Comparison of ENCODE assay signal across 15 cellular contexts in the genomic region with DNA sequence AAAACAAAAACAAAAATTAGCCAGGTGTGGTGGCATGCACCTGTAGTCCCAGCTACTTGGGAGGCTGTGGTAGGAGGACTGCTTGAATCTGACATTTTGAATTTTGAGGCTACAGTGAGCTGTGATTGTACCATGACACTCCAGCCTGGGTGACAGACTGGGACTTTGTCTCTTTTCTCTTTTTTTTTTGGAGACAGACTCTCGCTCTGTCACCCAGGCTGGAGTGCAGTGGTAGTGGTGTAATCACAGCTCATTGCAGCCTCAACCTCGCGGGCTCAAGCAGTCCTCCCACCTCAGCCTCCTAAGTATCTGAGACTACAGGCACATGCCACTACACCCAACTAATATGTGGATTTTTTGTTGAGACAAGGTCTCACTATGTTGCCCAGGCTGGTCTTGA. TPM values are rescaled to one million over a fixed set of nuclear protein-coding genes. Genes with fewer than 3 reads are reported as not detected.
DNase-seq lines count a peak whose midpoint lies in the region; ATAC-seq lines count a peak whose summit lies in the region.
"Had no signal": no experiment of that assay in that cellular context is flagged by ENCODE, and none has a peak within 500 bp of the region (broad histone marks: within the 10 kb centered on the region; RNA-seq: fewer than 3 reads in every experiment).

No MANE protein-coding gene starts in this region.

- H3K36me3 ChIP-seq in CD4-positive, alpha-beta memory T cell (ENCODE audit: insufficient read depth, low read length), result no peaks in the 10 kb centered on the region

- ATAC-seq in activated naive CD8-positive, alpha-beta T cell treated with anti-CD3 and anti-CD28 coated beads, Interleukin-2, amount 50 U/mL, for 24 hours, result no peak
- ATAC-seq in natural killer cell treated with Interleukin-12 subunit alpha and Interleukin-12 subunit beta and Interleukin-15 and Interleukin-18, amount 100 ng/mL, for 72 hours, result peak; percentile 52 to 71
- no peak for ATAC-seq in GM19023 (IDR thresholded peaks at IDR 0.05; ENCODE audit: unreplicated experiment)
- ATAC-seq: GM23338 had no signal

- peak overlapping the region; percentile 4 for H3K27ac ChIP-seq in CD4-positive, alpha-beta memory T cell (ENCODE audit: low read depth, low read length)
- H3K27ac ChIP-seq: HL-60 had no signal

- no peaks in the 10 kb centered on the region for H3K27me3 ChIP-seq in CD4-positive, alpha-beta memory T cell (ENCODE audit: insufficient read depth, low read length)

- H3K27ac Mint-ChIP-seq in activated CD4-positive, alpha-beta memory T cell treated with anti-CD3 and anti-CD28 coated beads for 36 hours, result peak overlapping the region; percentile 52
- H3K27ac Mint-ChIP-seq in activated CD4-positive, alpha-beta memory T cell treated with anti-CD3 and anti-CD28 coated beads, Interleukin-2, amount 10 ng/mL, durations not matched to agents 7 days and 5 days, result no peak overlapping the region
- H3K27ac Mint-ChIP-seq in CD4-positive, alpha-beta memory T cell, result peak overlapping the region; percentile 22 to 91 (median 81)
- peak overlapping the region; percentile 66 for H3K27ac Mint-ChIP-seq in activated naive CD8-positive, alpha-beta T cell treated with anti-CD3 and anti-CD28 coated beads, Interleukin-2, amount 50 U/mL, for 24 hours
- peak overlapping the region; percentile 76 for H3K27ac Mint-ChIP-seq in natural killer cell treated with Interleukin-12 subunit alpha and Interleukin-12 subunit beta and Interleukin-15 and Interleukin-18, amount 100 ng/mL, for 72 hours
- H3K27ac Mint-ChIP-seq: GM23338, HFFc6 had no signal

- H3K36me3 Mint-ChIP-seq in activated CD4-positive, alpha-beta memory T cell treated with anti-CD3 and anti-CD28 coated beads for 36 hours, result peaks cover 10% of the 10 kb centered on the region
- H3K36me3 Mint-ChIP-seq in activated CD4-positive, alpha-beta memory T cell treated with anti-CD3 and anti-CD28 coated beads, Interleukin-2, amount 10 ng/mL, durations not matched to agents 7 days and 5 days (ENCODE audit: low read depth), result peaks cover 53% of the 10 kb centered on the region
- H3K36me3 Mint-ChIP-seq in CD4-positive, alpha-beta memory T cell, result peaks cover 17 to 36% of the 10 kb centered on the region in 2 donors
- peaks cover 20% of the 10 kb centered on the region for H3K36me3 Mint-ChIP-seq in activated naive CD8-positive, alpha-beta T cell treated with anti-CD3 and anti-CD28 coated beads, Interleukin-2, amount 50 U/mL, for 24 hours (ENCODE audit: low read depth)
- H3K36me3 Mint-ChIP-seq in natural killer cell treated with Interleukin-12 subunit alpha and Interleukin-12 subunit beta and Interleukin-15 and Interleukin-18, amount 100 ng/mL, for 72 hours, result peaks cover 10% of the 10 kb centered on the region

- peaks cover 92% of the 10 kb centered on the region for H3K4me1 ChIP-seq in CD4-positive, alpha-beta memory T cell (ENCODE audit: insufficient read depth, low read length)

- no peak overlapping the region for H3K4me3 ChIP-seq in CD4-positive, alpha-beta memory T cell (ENCODE audit: low read length in 2 of 2)
- H3K4me3 ChIP-seq: GM23338 had no signal

- DNase-seq in activated CD4-positive, alpha-beta memory T cell treated with anti-CD3 and anti-CD28 coated beads for 36 hours, result no peak
- no peak for DNase-seq in activated CD4-positive, alpha-beta memory T cell treated with anti-CD3 and anti-CD28 coated beads, Interleukin-2, amount 10 ng/mL, durations not matched to agents 7 days and 5 days
- no peak for DNase-seq in CD4-positive, alpha-beta memory T cell
- DNase-seq in activated naive CD8-positive, alpha-beta T cell treated with anti-CD3 and anti-CD28 coated beads, Interleukin-2, amount 50 U/mL, for 24 hours, result no peak
- DNase-seq in natural killer cell treated with Interleukin-12 subunit alpha and Interleukin-12 subunit beta and Interleukin-15 and Interleukin-18, amount 100 ng/mL, for 72 hours (ENCODE audit: low spot score), result no peak
- DNase-seq in DMS153 treated with DMSO at 0.1 percent for 48 hours (lab: John Stamatoyannopoulos, UW; ENCODE audit: unreplicated experiment) (no peak), OCI-M2 (lab: John Stamatoyannopoulos, UW; ENCODE audit: unreplicated experiment) (no peak)
- DNase-seq: HFFc6, MV-4-11, NCI-H1417 treated with DMSO at 0.1 percent for 48 hours, NCI-H2029 had no signal

- H3K27me3 Mint-ChIP-seq in activated CD4-positive, alpha-beta memory T cell treated with anti-CD3 and anti-CD28 coated beads for 36 hours, result no peaks in the 10 kb centered on the region
- H3K27me3 Mint-ChIP-seq in activated CD4-positive, alpha-beta memory T cell treated with anti-CD3 and anti-CD28 coated beads, Interleukin-2, amount 10 ng/mL, durations not matched to agents 7 days and 5 days, result no peaks in the 10 kb centered on the region
- H3K27me3 Mint-ChIP-seq in CD4-positive, alpha-beta memory T cell, result no peaks in the 10 kb centered on the region
- no peaks in the 10 kb centered on the region for H3K27me3 Mint-ChIP-seq in activated naive CD8-positive, alpha-beta T cell treated with anti-CD3 and anti-CD28 coated beads, Interleukin-2, amount 50 U/mL, for 24 hours
- no peaks in the 10 kb centered on the region for H3K27me3 Mint-ChIP-seq in natural killer cell treated with Interleukin-12 subunit alpha and Interleukin-12 subunit beta and Interleukin-15 and Interleukin-18, amount 100 ng/mL, for 72 hours

- H3K9me3 ChIP-seq in CD4-positive, alpha-beta memory T cell (ENCODE audit: control insufficient read depth in 1 of 2, low read length in 2 of 2), result no peaks in the 10 kb centered on the region

- H3K4me1 Mint-ChIP-seq in activated CD4-positive, alpha-beta memory T cell treated with anti-CD3 and anti-CD28 coated beads for 36 hours (ENCODE audit: low read depth), result peaks cover 70% of the 10 kb centered on the region
- H3K4me1 Mint-ChIP-seq in activated CD4-positive, alpha-beta memory T cell treated with anti-CD3 and anti-CD28 coated beads, Interleukin-2, amount 10 ng/mL, durations not matched to agents 7 days and 5 days, result peaks cover 64% of the 10 kb centered on the region
- H3K4me1 Mint-ChIP-seq in CD4-positive, alpha-beta memory T cell, result peaks cover 56 to 90% (median 76%) of the 10 kb centered on the region in 4 donors
- H3K4me1 Mint-ChIP-seq in activated naive CD8-positive, alpha-beta T cell treated with anti-CD3 and anti-CD28 coated beads, Interleukin-2, amount 50 U/mL, for 24 hours, result peaks cover 83% of the 10 kb centered on the region
- peaks cover 61 to 66% of the 10 kb centered on the region in 2 donors for H3K4me1 Mint-ChIP-seq in natural killer cell treated with Interleukin-12 subunit alpha and Interleukin-12 subunit beta and Interleukin-15 and Interleukin-18, amount 100 ng/mL, for 72 hours (ENCODE audit: low read depth in 2 of 2)

- H3K4me3 Mint-ChIP-seq in activated CD4-positive, alpha-beta memory T cell treated with anti-CD3 and anti-CD28 coated beads for 36 hours, result no peak overlapping the region
- no peak overlapping the region for H3K4me3 Mint-ChIP-seq in activated CD4-positive, alpha-beta memory T cell treated with anti-CD3 and anti-CD28 coated beads, Interleukin-2, amount 10 ng/mL, durations not matched to agents 7 days and 5 days
- H3K4me3 Mint-ChIP-seq in CD4-positive, alpha-beta memory T cell, result peak overlapping the region in 1 of 8 donors; percentile 69
- H3K4me3 Mint-ChIP-seq in activated naive CD8-positive, alpha-beta T cell treated with anti-CD3 and anti-CD28 coated beads, Interleukin-2, amount 50 U/mL, for 24 hours, result no peak overlapping the region
- no peak overlapping the region for H3K4me3 Mint-ChIP-seq in natural killer cell treated with Interleukin-12 subunit alpha and Interleukin-12 subunit beta and Interleukin-15 and Interleukin-18, amount 100 ng/mL, for 72 hours
- H3K4me3 Mint-ChIP-seq: CD14-positive monocyte, GM23338, HFFc6 had no signal

- POLR2A ChIA-PET in activated CD4-positive, alpha-beta memory T cell treated with anti-CD3 and anti-CD28 coated beads for 36 hours (lab: Charles Lee), result interaction anchor here (0.6 kb wide), 1 partner anchor 38 kb away, joined by 3 read pairs; no protein-coding TSS in a partner anchor
- POLR2A ChIA-PET in activated CD4-positive, alpha-beta memory T cell treated with anti-CD3 and anti-CD28 coated beads, Interleukin-2, amount 10 ng/mL, durations not matched to agents 7 days and 5 days (lab: Charles Lee), result interaction anchor here (0.6 to 0.9 kb wide), 2 partner anchors 10 to 255 kb away, joined by 3 read pairs; no protein-coding TSS in a partner anchor
- POLR2A ChIA-PET in CD4-positive, alpha-beta memory T cell (lab: Charles Lee; ENCODE audit: partially characterized antibody), result interaction anchor here (0.6 to 1.6 kb wide), 4 partner anchors 23 to 35 kb away, joined by 3 to 5 read pairs (median 4); no protein-coding TSS in a partner anchor

- H3K9me3 Mint-ChIP-seq in activated CD4-positive, alpha-beta memory T cell treated with anti-CD3 and anti-CD28 coated beads for 36 hours, result no peaks in the 10 kb centered on the region
- no peaks in the 10 kb centered on the region for H3K9me3 Mint-ChIP-seq in activated CD4-positive, alpha-beta memory T cell treated with anti-CD3 and anti-CD28 coated beads, Interleukin-2, amount 10 ng/mL, durations not matched to agents 7 days and 5 days
- H3K9me3 Mint-ChIP-seq in CD4-positive, alpha-beta memory T cell, result no peaks in the 10 kb centered on the region
- H3K9me3 Mint-ChIP-seq in activated naive CD8-positive, alpha-beta T cell treated with anti-CD3 and anti-CD28 coated beads, Interleukin-2, amount 50 U/mL, for 24 hours, result no peaks in the 10 kb centered on the region
- peaks cover 5% of the 10 kb centered on the region for H3K9me3 Mint-ChIP-seq in natural killer cell treated with Interleukin-12 subunit alpha and Interleukin-12 subunit beta and Interleukin-15 and Interleukin-18, amount 100 ng/mL, for 72 hours
- H3K9me3 Mint-ChIP-seq: CD14-positive monocyte, GM23338, HFFc6 had no signal

- CTCF ChIA-PET in activated CD4-positive, alpha-beta memory T cell treated with anti-CD3 and anti-CD28 coated beads for 36 hours (lab: Charles Lee), result no interaction called here
- CTCF ChIA-PET in activated CD4-positive, alpha-beta memory T cell treated with anti-CD3 and anti-CD28 coated beads, Interleukin-2, amount 10 ng/mL, durations not matched to agents 7 days and 5 days (lab: Charles Lee), result no interaction called here
- CTCF ChIA-PET in CD4-positive, alpha-beta memory T cell (lab: Charles Lee; ENCODE audit: partially characterized antibody), result no interaction called here

- intact Hi-C loops in activated CD4-positive, alpha-beta memory T cell treated with anti-CD3 and anti-CD28 coated beads for 36 hours (cut with micrococcal nuclease), result no loop called here
- intact Hi-C loops in CD4-positive, alpha-beta memory T cell (cut with micrococcal nuclease), result no loop called here

RNA-seq across cellular contexts. Expression of gene ANKRD44, which starts 35.6 kb away (rescaled TPM):
- total RNA-seq in activated CD4-positive, alpha-beta memory T cell treated with anti-CD3 and anti-CD28 coated beads for 36 hours, result 100 to 1,000 TPM; 123 to 125 TPM
- total RNA-seq in activated CD4-positive, alpha-beta memory T cell treated with anti-CD3 and anti-CD28 coated beads, Interleukin-2, amount 10 ng/mL, durations not matched to agents 7 days and 5 days, result 100 to 1,000 TPM; 214 to 246 TPM
- total RNA-seq in CD4-positive, alpha-beta memory T cell, result 100 to 1,000 TPM; 229 to 248 TPM
- polyA plus RNA-seq in CD4-positive, alpha-beta memory T cell, result 10 to 100 TPM; 51.5 to 87.9 TPM
- 100 to 1,000 TPM; 307 to 413 TPM for total RNA-seq in natural killer cell treated with Interleukin-12 subunit alpha and Interleukin-12 subunit beta and Interleukin-15 and Interleukin-18, amount 100 ng/mL, for 72 hours

Comparison
In these comparisons a context has a peak if more than half of its experiments do, and no peak if none do; other contexts are left out.
1. ATAC-seq: peak in natural killer cell treated with Interleukin-12 subunit alpha and Interleukin-12 subunit beta and Interleukin-15 and Interleukin-18, amount 100 ng/mL, for 72 hours (2 of 2); none in activated naive CD8-positive, alpha-beta T cell treated with anti-CD3 and anti-CD28 coated beads, Interleukin-2, amount 50 U/mL, for 24 hours (single experiment) and GM19023 (single experiment).